In the genomic region with DNA sequence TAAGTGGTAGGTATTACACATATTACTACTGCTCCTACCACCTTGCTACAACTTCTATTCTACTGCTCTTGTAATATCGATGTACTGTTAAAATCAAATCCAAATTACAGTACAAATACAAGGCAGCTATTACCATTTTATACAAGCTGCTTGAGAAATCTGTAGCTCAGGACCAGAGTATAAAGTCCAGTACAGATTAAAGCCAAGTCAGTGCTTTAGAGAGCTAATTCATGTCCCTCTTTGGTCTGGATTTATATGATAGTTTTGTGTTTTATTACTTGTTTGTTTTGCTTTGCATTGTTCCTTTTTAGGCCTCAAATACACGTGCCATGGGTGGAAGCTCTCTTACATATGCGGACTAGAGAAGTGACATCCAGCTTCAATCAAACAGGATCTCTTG, we compare ENCODE assay signal across 23 cellular contexts.
"Had no signal": no experiment of that assay in that cellular context is flagged by ENCODE, and none has a peak within 500 bp of the region (broad histone marks: within the 10 kb centered on the region; RNA-seq: fewer than 3 reads in every experiment).

No MANE protein-coding gene starts in this region.

- FAIRE-seq: colon had no signal

- DNase-seq: cerebellar nuclear complex; effector memory CD8-positive, alpha-beta T cell; esophagus squamous epithelium; foreskin fibroblast; head of caudate nucleus; hypothalamus; islet precursor cell; left ventricle myocardium inferior; lower lobe of right lung; midbrain; naive thymus-derived CD4-positive, alpha-beta T cell; nephron progenitor cell; stimulated activated CD4-positive, alpha-beta T cell treated with anti-CD3 and anti-CD28 coated beads, Interleukin-2, amount 100 ng/mL, for 48 hours; stimulated activated naive CD4-positive, alpha-beta T cell treated with Interleukin-2 at 50 U/mL for 16 hours; thyroid gland; uterus had no signal

- H3K9me3 ChIP-seq: esophagus squamous epithelium, left ventricle myocardium inferior, lower lobe of right lung, neutrophil, suprapubic skin, thyroid gland, upper lobe of left lung, uterus had no signal

- H3K36me3 ChIP-seq: esophagus squamous epithelium, left ventricle myocardium inferior, lower lobe of right lung, neutrophil, suprapubic skin, thyroid gland, upper lobe of left lung, uterus had no signal

- H3K27me3 ChIP-seq: esophagus squamous epithelium, neutrophil, suprapubic skin, thyroid gland, upper lobe of left lung, uterus had no signal

- H3K27ac ChIP-seq: epithelial cell of prostate, left ventricle myocardium inferior, lower lobe of right lung, neutrophil, skin epidermis, suprapubic skin, thyroid gland, upper lobe of left lung had no signal

- H3K4me3 ChIP-seq: esophagus squamous epithelium, left ventricle myocardium inferior, lower lobe of right lung, skin epidermis, suprapubic skin, thyroid gland, upper lobe of left lung, uterus had no signal

- ATAC-seq: effector memory CD8-positive, alpha-beta T cell; lower lobe of right lung; naive thymus-derived CD4-positive, alpha-beta T cell; sciatic nerve had no signal
